ENCODE assay signal across 21 cellular contexts in genomic region chr7:88614736-88615135, GRCh38.
DNase-seq lines count a peak whose midpoint lies in the region; ATAC-seq and TF ChIP-seq lines count a peak whose summit lies in the region.
"Had no signal": no experiment of that assay in that cellular context is flagged by ENCODE, and none has a peak within 500 bp of the region (broad histone marks: within the 10 kb centered on the region; RNA-seq: fewer than 3 reads in every experiment).

No MANE protein-coding gene starts in this region.

- peak; percentile 10 for ATAC-seq in thoracic aorta (ENCODE audit: insufficient number of reproducible peaks, low FRiP score, low read depth)
- ATAC-seq: CD8-positive, alpha-beta T cell; GM12878 had no signal

- no peaks in the 10 kb centered on the region for H3K27me3 ChIP-seq in thoracic aorta (replicated peaks; ENCODE audit: insufficient read depth)
- no peaks in the 10 kb centered on the region for H3K27me3 ChIP-seq in HAP-1 (ENCODE audit: low read depth)
- no peaks in the 10 kb centered on the region for H3K27me3 ChIP-seq in BE2C
- H3K27me3 ChIP-seq: BLaER1 treated with 17β-estradiol and CSF1 and Interleukin-3, amounts not matched to agents 10 nM and 100 nM had no signal

- no peak overlapping the region for H3K27ac ChIP-seq in thoracic aorta
- H3K27ac ChIP-seq: BLaER1 treated with 17β-estradiol and CSF1 and Interleukin-3, amounts not matched to agents 10 nM and 100 nM; C4-2B had no signal

- DNase-seq in SK-MEL-5 (ENCODE audit: low read depth, low spot score) (peak; percentile 78), foreskin melanocyte (peak; percentile 93), thoracic aorta (ENCODE audit: low spot score) (no peak), HAP-1 (ENCODE audit: low spot score in 2 of 2) (no peak), BE2C (no peak)
- DNase-seq in activated T-cell treated with anti-CD3 and anti-CD28 coated beads, Interleukin-2, amount 50 U/mL, for 48 hours = no peak
- DNase-seq: 8988T; ACHN; CD4-positive, alpha-beta T cell; CD8-positive, alpha-beta T cell; COR-L47; DMS 273 treated with DMSO at 0.1 percent for 48 hours; DMS153; DMS53; DMS79; DND-41; EL; GDM1 had no signal

- H3K4me1 ChIP-seq in thoracic aorta (ENCODE audit: control insufficient read depth in 1 of 2, low read depth in 2 of 2) (no peaks in the 10 kb centered on the region), HAP-1 (no peaks in the 10 kb centered on the region), BE2C (no peaks in the 10 kb centered on the region)
- H3K4me1 ChIP-seq: BLaER1 treated with 17β-estradiol and CSF1 and Interleukin-3, amounts not matched to agents 10 nM and 100 nM had no signal

- H3K4me3 ChIP-seq in thoracic aorta = no peak overlapping the region
- no peak overlapping the region for H3K4me3 ChIP-seq in HAP-1
- H3K4me3 ChIP-seq in BE2C (ENCODE audit: low read depth, low read length) = no peak overlapping the region
- H3K4me3 ChIP-seq: BLaER1 treated with 17β-estradiol and CSF1 and Interleukin-3, amounts not matched to agents 10 nM and 100 nM; GM12878 had no signal

- H3K9me3 ChIP-seq in thoracic aorta = no peaks in the 10 kb centered on the region
- no peaks in the 10 kb centered on the region for H3K9me3 ChIP-seq in HAP-1
- H3K9me3 ChIP-seq in BE2C = no peaks in the 10 kb centered on the region
- H3K9me3 ChIP-seq: BLaER1 treated with 17β-estradiol and CSF1 and Interleukin-3, amounts not matched to agents 10 nM and 100 nM had no signal

- no peak for TF ChIP-seq CTCF in thoracic aorta (IDR thresholded peaks at IDR 0.05)
- no peak for TF ChIP-seq CTCF in BE2C (IDR thresholded peaks at IDR 0.05; ENCODE audit: low read depth, low read length)

- in situ Hi-C loops in SK-MEL-5 (cut with HindIII; ENCODE audit: low pct_unique_long_range_greater_than_20kb, low sequenced_read_pairs) (no loop called here), HAP-1 (cut with MboI; ENCODE audit: low sequenced_read_pairs) (no loop called here)

- no peaks in the 10 kb centered on the region for H3K36me3 ChIP-seq in thoracic aorta
- no peaks in the 10 kb centered on the region for H3K36me3 ChIP-seq in HAP-1 (replicated peaks)
- no peaks in the 10 kb centered on the region for H3K36me3 ChIP-seq in BE2C
- H3K36me3 ChIP-seq: BLaER1 treated with 17β-estradiol and CSF1 and Interleukin-3, amounts not matched to agents 10 nM and 100 nM had no signal

Comparison
In these comparisons a context has a peak if more than half of its experiments do, and no peak if none do; other contexts are left out.
1. DNase-seq: peak in SK-MEL-5 (single experiment) and foreskin melanocyte (single experiment); none in thoracic aorta (single experiment), HAP-1 (0 of 2), BE2C (single experiment) and activated T-cell treated with anti-CD3 and anti-CD28 coated beads, Interleukin-2, amount 50 U/mL, for 48 hours (0 of 2).